ENCODE assay signal across 8 cellular contexts in genomic region chr2:9630001-9630749, GRCh38. TPM values are rescaled to one million over a fixed set of nuclear protein-coding genes. Genes with fewer than 3 reads are reported as not detected.
A peak's percentile ranks its signal among the peaks of the same experiment; 100 is the strongest.
DNase-seq lines count a peak whose midpoint lies in the region; ATAC-seq and TF ChIP-seq lines count a peak whose summit lies in the region.

No MANE protein-coding gene starts in this region.

- peak overlapping the region; percentile 52 for H3K4me2 ChIP-seq in mesendoderm (ENCODE audit: low read length)

- H3K18ac ChIP-seq in mesendoderm (ENCODE audit: low read length), result peak overlapping the region; percentile 78

- no CpG with 5 or more reads among the region's 75 CpGs for WGBS in mesendoderm (ENCODE audit: extremely low coverage, insufficient coverage, low lambda C conversion rate)

- no peaks in the 10 kb centered on the region for H3K79me1 ChIP-seq in mesendoderm (ENCODE audit: low read length)

- TF ChIP-seq CTCF in BE2C (IDR thresholded peaks at IDR 0.05; ENCODE audit: low read depth, low read length), result no peak

- no peak overlapping the region for H4K5ac ChIP-seq in mesendoderm (ENCODE audit: low read length)

- H3K27ac ChIP-seq in mesendoderm (ENCODE audit: low read depth, low read length), result peak overlapping the region; percentile 99

- peak overlapping the region; percentile 81 for H2BK5ac ChIP-seq in mesendoderm (ENCODE audit: low read length)

- peak overlapping the region; percentile 47 for H2BK120ac ChIP-seq in mesendoderm (ENCODE audit: low read depth, low read length)

- H3K9ac ChIP-seq in mesendoderm (ENCODE audit: low read length), result peak overlapping the region; percentile 99

- H3K4me1 ChIP-seq in BE2C (peaks cover 3% of the 10 kb centered on the region), mesendoderm (ENCODE audit: control insufficient read depth, low read depth, low read length) (peaks cover 2% of the 10 kb centered on the region)

- H2BK15ac ChIP-seq in mesendoderm (replicated peaks; ENCODE audit: low read depth), result no peak overlapping the region

- H3K9me3 ChIP-seq in BE2C, result no peaks in the 10 kb centered on the region

- DNase-seq in BE2C, result peak; percentile 88
- peak; percentile 86 for DNase-seq in NCI-H82 (lab: John Stamatoyannopoulos, UW)
- peak; percentile 89 for DNase-seq in activated CD8-positive, alpha-beta memory T cell treated with anti-CD3 and anti-CD28 coated beads for 24 hours
- DNase-seq in effector CD8-positive, alpha-beta T cell (lab: John Stamatoyannopoulos, UW), result peak; percentile 54
- peak; percentile 89 for DNase-seq in mesendoderm
- DNase-seq in stimulated activated CD8-positive, alpha-beta memory T cell treated with anti-CD3 and anti-CD28 coated beads, Interleukin-15, amount 100 ng/mL, for 1 hour (ENCODE audit: low read depth), result peak; percentile 52

- H3K79me2 ChIP-seq in mesendoderm (ENCODE audit: control insufficient read depth, insufficient read depth, low read length), result peaks cover 48% of the 10 kb centered on the region

- H3K23ac ChIP-seq in mesendoderm (ENCODE audit: low read length), result peak overlapping the region; percentile 90

- ATAC-seq in GM19351 (IDR thresholded peaks at IDR 0.05; ENCODE audit: unreplicated experiment) (peak; percentile 41), HG03457 (IDR thresholded peaks at IDR 0.05; ENCODE audit: unreplicated experiment) (peak; percentile 27)

- H3K56ac ChIP-seq in mesendoderm (ENCODE audit: low read length), result peak overlapping the region; percentile 100

- H3K4me3 ChIP-seq in BE2C (ENCODE audit: low read depth, low read length) (peak overlapping the region; percentile 95), mesendoderm (ENCODE audit: low read length) (peak overlapping the region; percentile 94)

- no peak overlapping the region for H2AK5ac ChIP-seq in mesendoderm (ENCODE audit: low read length)

- H3K27me3 ChIP-seq in BE2C (no peaks in the 10 kb centered on the region), mesendoderm (ENCODE audit: insufficient read depth, low read length, poor library complexity) (no peaks in the 10 kb centered on the region)

- no peak overlapping the region for H4K8ac ChIP-seq in mesendoderm (ENCODE audit: low read depth, low read length)

- H3K4ac ChIP-seq in mesendoderm (ENCODE audit: low read depth, low read length), result peak overlapping the region; percentile 93

- H3K36me3 ChIP-seq in BE2C (peaks cover 49% of the 10 kb centered on the region), mesendoderm (ENCODE audit: control insufficient read depth, insufficient read depth, low read length) (no peaks in the 10 kb centered on the region)

RNA-seq across cellular contexts. Expression of gene YWHAQ, which starts 0.6 kb away (rescaled TPM):
- 536 TPM for polyA plus RNA-seq in BE2C (2012; ENCODE audit: insufficient read depth, insufficient read length, low read depth)
- 445 TPM for polyA plus RNA-seq in mesendoderm (2013, experiment 1 of 2)
- polyA plus RNA-seq in mesendoderm (2013, experiment 2 of 2), result 448 TPM

Comparison
In these comparisons a context has a peak if more than half of its experiments do, and no peak if none do; other contexts are left out.
1. Peak in every context shown above with its lines: DNase-seq, ATAC-seq, H3K4me3 ChIP-seq and H3K27ac ChIP-seq.